20 cellular contexts compared by ENCODE assay signal in genomic region chr10:59064116-59064707, GRCh38.
"Had no signal": no experiment of that assay in that cellular context is flagged by ENCODE, and none has a peak within 500 bp of the region (broad histone marks: within the 10 kb centered on the region; RNA-seq: fewer than 3 reads in every experiment).

No MANE protein-coding gene starts in this region.

- H3K4me3 ChIP-seq: lower lobe of right lung, prostate gland, tibial artery had no signal

- H3K4me1 ChIP-seq: lower lobe of right lung, prostate gland, tibial artery had no signal

- H3K36me3 ChIP-seq: lower lobe of right lung, prostate gland, tibial artery had no signal

- FAIRE-seq: colon, endothelial cell of umbilical vein, frontal cortex, islet of Langerhans, TTC549 had no signal

- H3K27ac ChIP-seq: lower lobe of right lung, prostate gland, tibial artery had no signal

- H3K27me3 ChIP-seq: tibial artery had no signal

- ATAC-seq: activated CD8-positive, alpha-beta T cell treated with anti-CD3 and anti-CD28 coated beads, Interleukin-2, amount 10 ng/mL, durations not matched to agents 7 days and 5 days; effector memory CD8-positive, alpha-beta T cell; esophagus mucosa; left cardiac atrium; lower lobe of right lung had no signal

- H3K9me3 ChIP-seq: lower lobe of right lung, prostate gland, tibial artery had no signal

- DNase-seq: activated CD4-positive, alpha-beta T cell treated with anti-CD3 and anti-CD28 coated beads for 1 hour; activated CD4-positive, alpha-beta T cell treated with anti-CD3 and anti-CD28 coated beads, Interleukin-2, amount 50 U/mL, for 1 hour; activated CD8-positive, alpha-beta T cell treated with anti-CD3 and anti-CD28 coated beads, Interleukin-2, amount 10 ng/mL, durations not matched to agents 7 days and 5 days; activated gamma-delta T cell treated with Interleukin-2 at 50 U/mL for 16 hours; aorta; effector memory CD8-positive, alpha-beta T cell; left cardiac atrium; lower lobe of right lung; naive B cell; stimulated activated CD4-positive, alpha-beta T cell treated with anti-CD3 and anti-CD28 coated beads, Interleukin-4, amount 100 ng/mL, for 24 hours; stimulated activated naive CD4-positive, alpha-beta T cell treated with Interleukin-2 at 50 U/mL for 16 hours; T-helper 1 cell; tibial artery had no signal
